ENCODE assay signal across 1 cellular context in the genomic region with DNA sequence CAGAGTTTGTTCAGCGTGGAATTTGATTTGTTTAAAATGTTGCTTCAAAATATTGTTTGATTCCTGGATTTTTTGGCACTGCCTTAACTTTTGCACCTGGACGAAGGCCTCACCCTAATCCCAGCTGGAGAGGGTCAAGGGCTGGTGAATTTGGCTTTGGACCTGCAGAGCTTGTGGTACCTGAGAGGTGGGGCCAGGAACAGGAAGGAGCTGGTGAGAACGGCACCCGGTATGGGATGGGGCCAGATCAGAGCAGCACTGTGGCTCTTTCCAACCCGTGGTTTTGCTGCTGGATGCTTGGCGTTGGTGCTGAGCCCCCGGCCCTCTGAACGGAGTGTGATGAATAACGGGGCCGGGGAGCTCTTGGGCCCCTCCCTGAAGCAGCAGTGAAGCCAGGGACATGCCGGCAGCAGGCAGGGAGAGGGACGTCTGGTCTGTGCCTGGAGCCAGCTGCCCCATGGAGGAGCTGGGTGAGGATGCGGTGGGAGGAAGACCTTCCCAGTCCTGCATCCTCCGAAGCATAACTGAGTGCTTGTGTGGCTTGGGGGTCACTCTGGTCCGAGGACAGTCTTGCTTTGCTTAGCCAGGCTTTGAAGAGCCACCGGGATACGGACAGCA.
TF ChIP-seq lines count a peak whose summit lies in the region.

No MANE protein-coding gene starts in this region.

TF ChIP-seq in GM12878, 131 proteins besides CTCF, POLR2A, EP300 and RAD21:
- TF ChIP-seq DPF2 (IDR thresholded peaks at IDR 0.05): no peak
- TF ChIP-seq, protein P1, sequence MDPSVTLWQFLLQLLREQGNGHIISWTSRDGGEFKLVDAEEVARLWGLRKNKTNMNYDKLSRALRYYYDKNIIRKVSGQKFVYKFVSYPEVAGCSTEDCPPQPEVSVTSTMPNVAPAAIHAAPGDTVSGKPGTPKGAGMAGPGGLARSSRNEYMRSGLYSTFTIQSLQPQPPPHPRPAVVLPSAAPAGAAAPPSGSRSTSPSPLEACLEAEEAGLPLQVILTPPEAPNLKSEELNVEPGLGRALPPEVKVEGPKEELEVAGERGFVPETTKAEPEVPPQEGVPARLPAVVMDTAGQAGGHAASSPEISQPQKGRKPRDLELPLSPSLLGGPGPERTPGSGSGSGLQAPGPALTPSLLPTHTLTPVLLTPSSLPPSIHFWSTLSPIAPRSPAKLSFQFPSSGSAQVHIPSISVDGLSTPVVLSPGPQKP (IDR thresholded peaks at IDR 0.05; ENCODE audit: low read depth, low read length): no peak
- no peak for TF ChIP-seq FOXK2 (IDR thresholded peaks at IDR 0.05)
- TF ChIP-seq SIN3A (IDR thresholded peaks at IDR 0.05; ENCODE audit: low read depth, low read length): no peak
- no peak for TF ChIP-seq WRNIP1 (IDR thresholded peaks at IDR 0.05; ENCODE audit: borderline replicate concordance, low read depth, low read length)
- no peak for TF ChIP-seq TARDBP (IDR thresholded peaks at IDR 0.05; ENCODE audit: borderline replicate concordance)
- no peak for TF ChIP-seq HCFC1 (IDR thresholded peaks at IDR 0.05; ENCODE audit: low read length)
- no peak for TF ChIP-seq HDGF (IDR thresholded peaks at IDR 0.05)
- TF ChIP-seq, protein P2, sequence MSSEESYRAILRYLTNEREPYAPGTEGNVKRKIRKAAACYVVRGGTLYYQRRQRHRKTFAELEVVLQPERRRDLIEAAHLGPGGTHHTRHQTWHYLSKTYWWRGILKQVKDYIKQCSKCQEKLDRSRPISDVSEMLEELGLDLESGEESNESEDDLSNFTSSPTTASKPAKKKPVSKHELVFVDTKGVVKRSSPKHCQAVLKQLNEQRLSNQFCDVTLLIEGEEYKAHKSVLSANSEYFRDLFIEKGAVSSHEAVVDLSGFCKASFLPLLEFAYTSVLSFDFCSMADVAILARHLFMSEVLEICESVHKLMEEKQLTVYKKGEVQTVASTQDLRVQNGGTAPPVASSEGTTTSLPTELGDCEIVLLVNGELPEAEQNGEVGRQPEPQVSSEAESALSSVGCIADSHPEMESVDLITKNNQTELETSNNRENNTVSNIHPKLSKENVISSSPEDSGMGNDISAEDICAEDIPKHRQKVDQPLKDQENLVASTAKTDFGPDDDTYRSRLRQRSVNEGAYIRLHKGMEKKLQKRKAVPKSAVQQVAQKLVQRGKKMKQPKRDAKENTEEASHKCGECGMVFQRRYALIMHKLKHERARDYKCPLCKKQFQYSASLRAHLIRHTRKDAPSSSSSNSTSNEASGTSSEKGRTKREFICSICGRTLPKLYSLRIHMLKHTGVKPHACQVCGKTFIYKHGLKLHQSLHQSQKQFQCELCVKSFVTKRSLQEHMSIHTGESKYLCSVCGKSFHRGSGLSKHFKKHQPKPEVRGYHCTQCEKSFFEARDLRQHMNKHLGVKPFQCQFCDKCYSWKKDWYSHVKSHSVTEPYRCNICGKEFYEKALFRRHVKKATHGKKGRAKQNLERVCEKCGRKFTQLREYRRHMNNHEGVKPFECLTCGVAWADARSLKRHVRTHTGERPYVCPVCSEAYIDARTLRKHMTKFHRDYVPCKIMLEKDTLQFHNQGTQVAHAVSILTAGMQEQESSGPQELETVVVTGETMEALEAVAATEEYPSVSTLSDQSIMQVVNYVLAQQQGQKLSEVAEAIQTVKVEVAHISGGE (CRISPR knock-in tag; IDR thresholded peaks at IDR 0.05): no peak
- TF ChIP-seq SMAD1 (IDR thresholded peaks at IDR 0.05; ENCODE audit: low read depth, partially characterized antibody): no peak
- no peak for TF ChIP-seq CREM (IDR thresholded peaks at IDR 0.05; ENCODE audit: low read depth)
- TF ChIP-seq NFXL1 (IDR thresholded peaks at IDR 0.05; ENCODE audit: borderline replicate concordance): no peak
- TF ChIP-seq RB1 (IDR thresholded peaks at IDR 0.05; ENCODE audit: borderline replicate concordance): no peak
- no peak for TF ChIP-seq BACH1 (IDR thresholded peaks at IDR 0.05; ENCODE audit: borderline replicate concordance)
- TF ChIP-seq SRF (IDR thresholded peaks at IDR 0.05; ENCODE audit: low read depth in 2 of 2, low read length in 2 of 2): no peak
- no peak for TF ChIP-seq PAX8 (IDR thresholded peaks at IDR 0.05)
- TF ChIP-seq, protein P3, sequence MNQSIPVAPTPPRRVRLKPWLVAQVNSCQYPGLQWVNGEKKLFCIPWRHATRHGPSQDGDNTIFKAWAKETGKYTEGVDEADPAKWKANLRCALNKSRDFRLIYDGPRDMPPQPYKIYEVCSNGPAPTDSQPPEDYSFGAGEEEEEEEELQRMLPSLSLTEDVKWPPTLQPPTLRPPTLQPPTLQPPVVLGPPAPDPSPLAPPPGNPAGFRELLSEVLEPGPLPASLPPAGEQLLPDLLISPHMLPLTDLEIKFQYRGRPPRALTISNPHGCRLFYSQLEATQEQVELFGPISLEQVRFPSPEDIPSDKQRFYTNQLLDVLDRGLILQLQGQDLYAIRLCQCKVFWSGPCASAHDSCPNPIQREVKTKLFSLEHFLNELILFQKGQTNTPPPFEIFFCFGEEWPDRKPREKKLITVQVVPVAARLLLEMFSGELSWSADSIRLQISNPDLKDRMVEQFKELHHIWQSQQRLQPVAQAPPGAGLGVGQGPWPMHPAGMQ (IDR thresholded peaks at IDR 0.05; ENCODE audit: borderline replicate concordance): no peak
